Comparison of ENCODE assay signal across 8 cellular contexts in genomic region chr19:15177269-15178116, GRCh38. TPM values are rescaled to one million over a fixed set of nuclear protein-coding genes. Genes with fewer than 3 reads are reported as not detected.
DNase-seq lines count a peak whose midpoint lies in the region; ATAC-seq and TF ChIP-seq lines count a peak whose summit lies in the region.

No MANE protein-coding gene starts in this region.

- no peak overlapping the region for H4K8ac ChIP-seq in IMR-90 (ENCODE audit: low read depth in 2 of 2, low read length in 2 of 2)

- H2AFZ ChIP-seq in IMR-90 (replicated peaks; ENCODE audit: low read length, poor library complexity) (peak overlapping the region; percentile 73), neural progenitor cell (replicated peaks) (no peak overlapping the region)

- peak; percentile 97 for TF ChIP-seq RAD21 in IMR-90 (IDR thresholded peaks at IDR 0.05; ENCODE audit: low read length)

- CTCF ChIA-PET in IMR-90 (lab: Yijun Ruan, JAX), result interaction anchor here (0.6 to 1.7 kb wide), 5 partner anchors 9 to 387 kb away, joined by 3 to 7 read pairs (median 3); no protein-coding TSS in a partner anchor

- H3K4ac ChIP-seq in IMR-90 (ENCODE audit: low read depth, low read length), result no peak overlapping the region

- H3K18ac ChIP-seq in IMR-90 (ENCODE audit: low read depth, low read length), result no peak overlapping the region

- no peak overlapping the region for H4K5ac ChIP-seq in IMR-90 (ENCODE audit: low read depth, low read length)

- POLR2A ChIA-PET in IMR-90 (lab: Charles Lee; ENCODE audit: unreplicated experiment), result no interaction called here

- H3K23ac ChIP-seq in IMR-90 (ENCODE audit: low read depth, low read length), result no peak overlapping the region

- peaks cover 39% of the 10 kb centered on the region for H3F3A ChIP-seq in neural progenitor cell (ENCODE audit: low read depth)

- H4K91ac ChIP-seq in IMR-90 (ENCODE audit: insufficient read depth, low read depth, low read length), result no peak overlapping the region

- H2AK5ac ChIP-seq in IMR-90 (ENCODE audit: low read depth, low read length), result peak overlapping the region; percentile 5; the same call in 1 of the 2 replicates

- no peak overlapping the region for H2BK5ac ChIP-seq in IMR-90 (ENCODE audit: low read depth, low read length, poor library complexity, severe bottlenecking)

- H3K9ac ChIP-seq in IMR-90 (ENCODE audit: low read depth, low read length) (no peak overlapping the region), neural progenitor cell (no peak overlapping the region)

- peak overlapping the region; percentile 37; the same call in 1 of the 2 replicates for H3K4me2 ChIP-seq in IMR-90 (ENCODE audit: low read depth, low read length)
- H3K4me2 ChIP-seq in neural progenitor cell, result peak overlapping the region; percentile 69

- WGBS in IMR-90 (ENCODE audit: extremely low coverage in 2 of 2, insufficient read length in 1 of 2), 2 experiments, result 8% methylated on average over 70 of the region's 92 CpGs; no CpG with 5 or more reads in 1 of the 2 experiments

- peaks cover 10% of the 10 kb centered on the region for H4K20me1 ChIP-seq in IMR-90 (ENCODE audit: insufficient read depth, low read length)
- peaks cover 50% of the 10 kb centered on the region for H4K20me1 ChIP-seq in neural progenitor cell (ENCODE audit: low read depth)

- peaks cover 5 to 12% of the 10 kb centered on the region in 2 experiments; a peak in 1 of 4 replicates for H3K79me1 ChIP-seq in IMR-90 (ENCODE audit: low read depth in 1 of 2, low read length in 2 of 2)

- H3K56ac ChIP-seq in IMR-90 (ENCODE audit: extremely low read depth, insufficient read depth, low read length), result no peak overlapping the region

- DNase-seq in IMR-90 (peak; percentile 64), Peyer's patch (peak; percentile 80 to 92 (median 87)), fibroblast of the aortic adventitia (ENCODE audit: low read depth) (peak; percentile 60), neural progenitor cell (ENCODE audit: low spot score) (peak; percentile 95)
- DNase-seq in activated T-helper 1 cell treated with anti-CD3 and anti-CD28 coated beads, Interleukin-12 subunit alpha, Interleukin-12 subunit beta, Interleukin-2, Interleukin-4 antibody, amounts not matched to agents 30 ng/mL and 10 ng/mL and 1 ng/mL, durations not matched to agents 14 hours and 24 hours and 36 hours (ENCODE audit: low spot score), result peak; percentile 74
- DNase-seq in stimulated activated naive CD8-positive, alpha-beta T cell treated with anti-CD3 and anti-CD28 coated beads, Interleukin-15, amount 100 ng/mL, for 72 hours, result peak; percentile 85 to 88

- H2AK9ac ChIP-seq in IMR-90 (replicated peaks; ENCODE audit: low read depth, low read length, poor library complexity), result peak overlapping the region; percentile 89

- in situ Hi-C loops in IMR-90 (cut with MboI; ENCODE audit: low sequenced_read_pairs), result no loop called here

- BruUV-seq in IMR-90 (replicated peaks; lab: Mats Ljungman, UMichigan), result no TSS peak

- no peak overlapping the region for H2BK15ac ChIP-seq in IMR-90 (ENCODE audit: low read depth, low read length)

- TF ChIP-seq POLR2A in IMR-90 (IDR thresholded peaks at IDR 0.05; ENCODE audit: low read depth, low read length), result no peak
- no peak for TF ChIP-seq POLR2A in Peyer's patch (IDR thresholded peaks at IDR 0.05)

- H3K27me3 ChIP-seq in IMR-90 (ENCODE audit: control insufficient read depth, insufficient read depth, low read length) (no peaks in the 10 kb centered on the region), Peyer's patch (no peaks in the 10 kb centered on the region), neural progenitor cell (no peaks in the 10 kb centered on the region)

- peaks cover 48% of the 10 kb centered on the region for H3K36me3 ChIP-seq in IMR-90 (ENCODE audit: control insufficient read depth, insufficient read depth, low read length)
- H3K36me3 ChIP-seq in Peyer's patch, result no peaks in the 10 kb centered on the region
- peaks cover 3% of the 10 kb centered on the region for H3K36me3 ChIP-seq in neural progenitor cell

- peak; percentile 96 for TF ChIP-seq CTCF in GM12872 (IDR thresholded peaks at IDR 0.05; ENCODE audit: insufficient read depth, low read depth, low read length)
- peak; percentile 98 for TF ChIP-seq CTCF in IMR-90 (conservative IDR thresholded peaks at IDR 0.05; ENCODE audit: low read depth, low read length)
- TF ChIP-seq CTCF in Peyer's patch (IDR thresholded peaks at IDR 0.05), result peak; percentile 88 to 99 (median 97)
- TF ChIP-seq CTCF in fibroblast of the aortic adventitia (IDR thresholded peaks at IDR 0.05; ENCODE audit: insufficient read depth, low read length), result peak; percentile 87
- peak; percentile 80 for TF ChIP-seq CTCF in neural progenitor cell (IDR thresholded peaks at IDR 0.05)

- peaks cover 2% of the 10 kb centered on the region; the same call in 1 of the 2 replicates for H3K4me1 ChIP-seq in IMR-90 (ENCODE audit: control insufficient read depth, insufficient read depth, low read length)
- peaks cover 0 to 13% (median 3%) of the 10 kb centered on the region in 4 donors for H3K4me1 ChIP-seq in Peyer's patch
- H3K4me1 ChIP-seq in neural progenitor cell, result no peaks in the 10 kb centered on the region

- no peaks in the 10 kb centered on the region for H3K9me3 ChIP-seq in IMR-90 (ENCODE audit: control insufficient read depth, insufficient read depth, low read length)
- H3K9me3 ChIP-seq in Peyer's patch, result no peaks in the 10 kb centered on the region
- H3K9me3 ChIP-seq in neural progenitor cell (ENCODE audit: low read depth), result no peaks in the 10 kb centered on the region

- H3K4me3 Mint-ChIP-seq in activated T-helper 1 cell treated with anti-CD3 and anti-CD28 coated beads, Interleukin-12 subunit alpha, Interleukin-12 subunit beta, Interleukin-2, Interleukin-4 antibody, amounts not matched to agents 30 ng/mL and 10 ng/mL and 1 ng/mL, durations not matched to agents 14 hours and 24 hours and 36 hours, result peak overlapping the region; percentile 13
- H3K4me3 Mint-ChIP-seq in neural progenitor cell, result peak overlapping the region; percentile 25
- peak overlapping the region; percentile 45 for H3K4me3 Mint-ChIP-seq in stimulated activated naive CD8-positive, alpha-beta T cell treated with anti-CD3 and anti-CD28 coated beads, Interleukin-15, amount 100 ng/mL, for 72 hours

- no peaks in the 10 kb centered on the region for H3K79me2 ChIP-seq in neural progenitor cell (ENCODE audit: low read depth)

- H3K27ac ChIP-seq in IMR-90 (ENCODE audit: insufficient read depth, low read length) (no peak overlapping the region), Peyer's patch (no peak overlapping the region), neural progenitor cell (no peak overlapping the region)

- dilution Hi-C loops in IMR-90 (cut with HindIII; ENCODE audit: low sequenced_read_pairs, unreplicated experiment), result no loop called here

- ATAC-seq in IMR-90 (ENCODE audit: low read depth) (peak; percentile 99), GM18517 (IDR thresholded peaks at IDR 0.05; ENCODE audit: unreplicated experiment) (no peak)
- peak; percentile 91 for ATAC-seq in stimulated activated naive CD8-positive, alpha-beta T cell treated with anti-CD3 and anti-CD28 coated beads, Interleukin-15, amount 100 ng/mL, for 72 hours

- intact Hi-C loops in IMR-90 (cut with micrococcal nuclease), result loop anchor here (1.0 to 10.0 kb wide), 4 partner anchors 74 to 379 kb away; partner anchors contain the start of genes AKAP8 and AKAP8L
- intact Hi-C loops in activated T-helper 1 cell treated with anti-CD3 and anti-CD28 coated beads, Interleukin-12 subunit alpha, Interleukin-12 subunit beta, Interleukin-2, Interleukin-4 antibody, amounts not matched to agents 30 ng/mL and 10 ng/mL and 1 ng/mL, durations not matched to agents 14 hours and 24 hours and 36 hours (cut with micrococcal nuclease), result loop anchor here (1.0 to 5.0 kb wide), 4 partner anchors 55 to 379 kb away; partner anchors contain the start of genes AKAP8 and EPHX3

- H2BK120ac ChIP-seq in IMR-90 (ENCODE audit: low read depth, low read length), result no peak overlapping the region

- H3K27ac Mint-ChIP-seq in activated T-helper 1 cell treated with anti-CD3 and anti-CD28 coated beads, Interleukin-12 subunit alpha, Interleukin-12 subunit beta, Interleukin-2, Interleukin-4 antibody, amounts not matched to agents 30 ng/mL and 10 ng/mL and 1 ng/mL, durations not matched to agents 14 hours and 24 hours and 36 hours, result no peak overlapping the region
- no peak overlapping the region for H3K27ac Mint-ChIP-seq in neural progenitor cell
- H3K27ac Mint-ChIP-seq in stimulated activated naive CD8-positive, alpha-beta T cell treated with anti-CD3 and anti-CD28 coated beads, Interleukin-15, amount 100 ng/mL, for 72 hours, result no peak overlapping the region

- H3K4me3 ChIP-seq in IMR-90 (ENCODE audit: insufficient read depth, low read depth, low read length) (no peak overlapping the region), Peyer's patch (peak overlapping the region in 3 of 4 donors; percentile 4 to 47 (median 45)), fibroblast of the aortic adventitia (ENCODE audit: low read depth, low read length) (peak overlapping the region; percentile 9), neural progenitor cell (peak overlapping the region; percentile 27)

- no peaks in the 10 kb centered on the region for H3K36me3 Mint-ChIP-seq in activated T-helper 1 cell treated with anti-CD3 and anti-CD28 coated beads, Interleukin-12 subunit alpha, Interleukin-12 subunit beta, Interleukin-2, Interleukin-4 antibody, amounts not matched to agents 30 ng/mL and 10 ng/mL and 1 ng/mL, durations not matched to agents 14 hours and 24 hours and 36 hours (ENCODE audit: low read depth)
- H3K36me3 Mint-ChIP-seq in neural progenitor cell, result peaks cover 33% of the 10 kb centered on the region

- H3K4me1 Mint-ChIP-seq in activated T-helper 1 cell treated with anti-CD3 and anti-CD28 coated beads, Interleukin-12 subunit alpha, Interleukin-12 subunit beta, Interleukin-2, Interleukin-4 antibody, amounts not matched to agents 30 ng/mL and 10 ng/mL and 1 ng/mL, durations not matched to agents 14 hours and 24 hours and 36 hours (ENCODE audit: low read depth), result peaks cover 6% of the 10 kb centered on the region
- H3K4me1 Mint-ChIP-seq in neural progenitor cell, result peaks cover 7% of the 10 kb centered on the region
- H3K4me1 Mint-ChIP-seq in stimulated activated naive CD8-positive, alpha-beta T cell treated with anti-CD3 and anti-CD28 coated beads, Interleukin-15, amount 100 ng/mL, for 72 hours, result peaks cover 7% of the 10 kb centered on the region

- peaks cover 6% of the 10 kb centered on the region for H3K27me3 Mint-ChIP-seq in activated T-helper 1 cell treated with anti-CD3 and anti-CD28 coated beads, Interleukin-12 subunit alpha, Interleukin-12 subunit beta, Interleukin-2, Interleukin-4 antibody, amounts not matched to agents 30 ng/mL and 10 ng/mL and 1 ng/mL, durations not matched to agents 14 hours and 24 hours and 36 hours (ENCODE audit: insufficient read depth)
- H3K27me3 Mint-ChIP-seq in neural progenitor cell (ENCODE audit: insufficient read depth, low read depth), result peaks cover 7% of the 10 kb centered on the region
- H3K27me3 Mint-ChIP-seq in stimulated activated naive CD8-positive, alpha-beta T cell treated with anti-CD3 and anti-CD28 coated beads, Interleukin-15, amount 100 ng/mL, for 72 hours, result peaks cover 8% of the 10 kb centered on the region

- no peaks in the 10 kb centered on the region for H3K9me3 Mint-ChIP-seq in activated T-helper 1 cell treated with anti-CD3 and anti-CD28 coated beads, Interleukin-12 subunit alpha, Interleukin-12 subunit beta, Interleukin-2, Interleukin-4 antibody, amounts not matched to agents 30 ng/mL and 10 ng/mL and 1 ng/mL, durations not matched to agents 14 hours and 24 hours and 36 hours
- no peaks in the 10 kb centered on the region for H3K9me3 Mint-ChIP-seq in neural progenitor cell
- H3K9me3 Mint-ChIP-seq in stimulated activated naive CD8-positive, alpha-beta T cell treated with anti-CD3 and anti-CD28 coated beads, Interleukin-15, amount 100 ng/mL, for 72 hours, result no peaks in the 10 kb centered on the region

- H3K14ac ChIP-seq in IMR-90 (replicated peaks; ENCODE audit: low read depth, low read length), result no peak overlapping the region

- H3K9me1 ChIP-seq in IMR-90 (ENCODE audit: insufficient read depth, low read length), result no peaks in the 10 kb centered on the region

- no peak overlapping the region for H2BK20ac ChIP-seq in IMR-90 (ENCODE audit: low read depth, low read length)

RNA-seq across cellular contexts. Expression of gene NOTCH3, which starts 23.3 kb away (rescaled TPM):
- total RNA-seq in IMR-90 (2012; rRNA removed) (5.9 and 7.2 TPM in 2 replicates), Peyer's patch (10 to 100 TPM in 2 of 4 donors, 1 to 10 TPM in 2; 2.6 to 16.5 (median 8.9) TPM), fibroblast of the aortic adventitia (ENCODE audit: low replicate concordance) (39.4 and 44.4 TPM in 2 replicates), neural progenitor cell (ENCODE audit: low replicate concordance) (17.1 and 71.8 TPM in 2 replicates)
- polyA plus RNA-seq in IMR-90 (2012; rRNA removed), result 25.1 and 29.6 TPM in 2 replicates
- polyA plus RNA-seq in IMR-90 (2012; cell fraction: cytosol; rRNA removed), result 17.9 and 34.4 TPM in 2 replicates
- polyA plus RNA-seq in IMR-90 (2012; cell fraction: nucleus; rRNA removed; ENCODE audit: low replicate concordance), result 19.2 and 47.3 TPM in 2 replicates
- not detected in 2 replicates for total RNA-seq in activated T-helper 1 cell treated with anti-CD3 and anti-CD28 coated beads, Interleukin-12 subunit alpha, Interleukin-12 subunit beta, Interleukin-2, Interleukin-4 antibody, amounts not matched to agents 30 ng/mL and 10 ng/mL and 1 ng/mL, durations not matched to agents 14 hours and 24 hours and 36 hours

RNA-seq across cellular contexts. Expression of gene EPHX3, which starts 54.8 kb away (rescaled TPM):
- total RNA-seq in IMR-90 (2012; rRNA removed) (0.18 TPM in 1 of 2 replicates, not detected in the other), Peyer's patch (not detected), fibroblast of the aortic adventitia (ENCODE audit: low replicate concordance) (0.09 TPM in 1 of 2 replicates, not detected in the other), neural progenitor cell (ENCODE audit: low replicate concordance) (2.2 and 2.3 TPM in 2 replicates)
- polyA plus RNA-seq in IMR-90 (2012; rRNA removed), result 0.12 and 0.16 TPM in 2 replicates
- polyA plus RNA-seq in IMR-90 (2012; cell fraction: cytosol; rRNA removed), result 0.08 and 0.09 TPM in 2 replicates
- 0.78 and 1.2 TPM in 2 replicates for polyA plus RNA-seq in IMR-90 (2012; cell fraction: nucleus; rRNA removed; ENCODE audit: low replicate concordance)
- 0.20 TPM in 1 of 2 replicates, not detected in the other for total RNA-seq in activated T-helper 1 cell treated with anti-CD3 and anti-CD28 coated beads, Interleukin-12 subunit alpha, Interleukin-12 subunit beta, Interleukin-2, Interleukin-4 antibody, amounts not matched to agents 30 ng/mL and 10 ng/mL and 1 ng/mL, durations not matched to agents 14 hours and 24 hours and 36 hours
